ENCODE assay signal across 10 cellular contexts in genomic region chr6:26024651-26025046, GRCh38.
DNase-seq lines count a peak whose midpoint lies in the region; ATAC-seq and TF ChIP-seq lines count a peak whose summit lies in the region.
"Had no signal": no experiment of that assay in that cellular context is flagged by ENCODE, and none has a peak within 500 bp of the region (broad histone marks: within the 10 kb centered on the region; RNA-seq: fewer than 3 reads in every experiment).

No MANE protein-coding gene starts in this region.

- TF ChIP-seq CTCF in activated CD8-positive, alpha-beta T cell treated with anti-CD3 and anti-CD28 coated beads for 36 hours (IDR thresholded peaks at IDR 0.05), result no peak
- no peak for TF ChIP-seq CTCF in lower lobe of right lung (IDR thresholded peaks at IDR 0.05)
- TF ChIP-seq CTCF in upper lobe of left lung (IDR thresholded peaks at IDR 0.05), result no peak

- no peaks in the 10 kb centered on the region for H3K36me3 ChIP-seq in lower lobe of right lung
- H3K36me3 ChIP-seq in upper lobe of left lung, result no peaks in the 10 kb centered on the region

- intact Hi-C loops in right cardiac atrium (cut with DNase I) (loop anchor here in 2 of 4 donors (10.0 kb wide), 3 partner anchors 160 to 1110 kb away; partner anchors contain the start of gene ABT1 (in 1 of the 2)), Right ventricle myocardium superior (cut with DNase I) (no loop called here), lower lobe of right lung (cut with DNase I) (no loop called here)
- intact Hi-C loops in activated CD8-positive, alpha-beta T cell treated with anti-CD3 and anti-CD28 coated beads for 36 hours (cut with micrococcal nuclease), result no loop called here

- ATAC-seq in right cardiac atrium (no peak), Right ventricle myocardium superior (ENCODE audit: poor library complexity) (no peak), lower lobe of right lung (no peak), upper lobe of left lung (ENCODE audit: low FRiP score in 2 of 2) (no peak), GM21360 (IDR thresholded peaks at IDR 0.05; ENCODE audit: unreplicated experiment) (no peak)
- no peak for ATAC-seq in activated CD8-positive, alpha-beta T cell treated with anti-CD3 and anti-CD28 coated beads for 36 hours

- DNase-seq in right cardiac atrium (no peak), Right ventricle myocardium superior (no peak), lower lobe of right lung (no peak), upper lobe of left lung (no peak), D341Med (ENCODE audit: low spot score) (no peak), NCI-H187 treated with DMSO at 0.1 percent for 48 hours (lab: John Stamatoyannopoulos, UW) (no peak)
- DNase-seq in activated CD8-positive, alpha-beta T cell treated with anti-CD3 and anti-CD28 coated beads for 36 hours, result no peak
- DNase-seq: activated CD4-positive, CD25-positive, alpha-beta regulatory T cell; NCI-H2029 treated with DMSO at 0.1 percent for 48 hours had no signal

- H3K4me3 Mint-ChIP-seq in activated CD8-positive, alpha-beta T cell treated with anti-CD3 and anti-CD28 coated beads for 36 hours, result no peak overlapping the region

- H3K27me3 ChIP-seq in right cardiac atrium (ENCODE audit: control insufficient read depth, insufficient read depth) (no peaks in the 10 kb centered on the region), lower lobe of right lung (ENCODE audit: low read depth) (no peaks in the 10 kb centered on the region), upper lobe of left lung (no peaks in the 10 kb centered on the region)

- H3K4me3 ChIP-seq in right cardiac atrium (ENCODE audit: low read length), result no peak overlapping the region
- H3K4me3 ChIP-seq in lower lobe of right lung, result no peak overlapping the region
- H3K4me3 ChIP-seq in upper lobe of left lung, result no peak overlapping the region

- H3K27ac ChIP-seq in right cardiac atrium (ENCODE audit: low read length), result peak overlapping the region; percentile 42
- peak overlapping the region; percentile 95 for H3K27ac ChIP-seq in lower lobe of right lung
- H3K27ac ChIP-seq in upper lobe of left lung, result peak overlapping the region in 3 of 4 donors; percentile 89 to 94 (median 92)

- no peak for TF ChIP-seq POLR2A in upper lobe of left lung (IDR thresholded peaks at IDR 0.05)

- peaks cover 1% of the 10 kb centered on the region for H3K9me3 Mint-ChIP-seq in activated CD8-positive, alpha-beta T cell treated with anti-CD3 and anti-CD28 coated beads for 36 hours

- POLR2A ChIA-PET in activated CD8-positive, alpha-beta T cell treated with anti-CD3 and anti-CD28 coated beads for 36 hours (lab: Charles Lee), result interaction anchor here (0.5 to 23.0 kb wide), 9 partner anchors 6 to 1842 kb away, joined by 3 to 1376 read pairs (median 22); a partner anchor contains a TSS

- no peaks in the 10 kb centered on the region for H3K4me1 ChIP-seq in right cardiac atrium (ENCODE audit: control insufficient read depth, insufficient read depth, low read length)
- H3K4me1 ChIP-seq in lower lobe of right lung, result peaks cover 18% of the 10 kb centered on the region
- H3K4me1 ChIP-seq in upper lobe of left lung, result peaks cover 7 to 38% (median 19%) of the 10 kb centered on the region in 4 donors

- peak overlapping the region; percentile 65 for H3K27ac Mint-ChIP-seq in activated CD8-positive, alpha-beta T cell treated with anti-CD3 and anti-CD28 coated beads for 36 hours

- H3K36me3 Mint-ChIP-seq in activated CD8-positive, alpha-beta T cell treated with anti-CD3 and anti-CD28 coated beads for 36 hours (ENCODE audit: low read depth), result peaks cover 2% of the 10 kb centered on the region

- TF ChIP-seq EP300 in upper lobe of left lung (IDR thresholded peaks at IDR 0.05), result no peak

- peaks cover 50% of the 10 kb centered on the region for H3K4me1 Mint-ChIP-seq in activated CD8-positive, alpha-beta T cell treated with anti-CD3 and anti-CD28 coated beads for 36 hours (ENCODE audit: low read depth)

- CTCF ChIA-PET in activated CD8-positive, alpha-beta T cell treated with anti-CD3 and anti-CD28 coated beads for 36 hours (lab: Charles Lee), result interaction anchor here (2.3 to 2.7 kb wide), 2 partner anchors 21 to 32 kb away, joined by 13 to 19 read pairs; a partner anchor contains a TSS

- no peaks in the 10 kb centered on the region for H3K9me3 ChIP-seq in right cardiac atrium (ENCODE audit: control insufficient read depth, low read length)
- H3K9me3 ChIP-seq in lower lobe of right lung, result no peaks in the 10 kb centered on the region
- no peaks in the 10 kb centered on the region for H3K9me3 ChIP-seq in upper lobe of left lung

- 98% methylated on average over 3 of the region's 3 CpGs for WGBS in right cardiac atrium
- WGBS in upper lobe of left lung, 2 donors, result 94 to 96% methylated on average over 3 of the region's 3 CpGs

- H3K27me3 Mint-ChIP-seq in activated CD8-positive, alpha-beta T cell treated with anti-CD3 and anti-CD28 coated beads for 36 hours, result peaks cover 2% of the 10 kb centered on the region

Comparison
In these comparisons a context has a peak if more than half of its experiments do, and no peak if none do; other contexts are left out.
1. H3K27ac ChIP-seq: peak in every context shown above with its lines; median percentile 95 in lower lobe of right lung; 92 in upper lobe of left lung; 42 in right cardiac atrium.